Comparison of ENCODE assay signal across 8 cellular contexts in genomic region chr1:169106921-169107672, GRCh38. TPM values are rescaled to one million over a fixed set of nuclear protein-coding genes. Genes with fewer than 3 reads are reported as not detected.
DNase-seq lines count a peak whose midpoint lies in the region; ATAC-seq, FAIRE-seq and TF ChIP-seq lines count a peak whose summit lies in the region.

No MANE protein-coding gene starts in this region.

- TF ChIP-seq EP300 in A549 (IDR thresholded peaks at IDR 0.05) (no peak), suprapubic skin (IDR thresholded peaks at IDR 0.05) (no peak)

- peaks cover 49% of the 10 kb centered on the region for H3K4me1 ChIP-seq in A549
- peaks cover 60% of the 10 kb centered on the region for H3K4me1 ChIP-seq in suprapubic skin

- DNase-seq in A549 (ENCODE audit: low read depth in 1 of 2, low spot score in 1 of 2) (no peak), GM12892 (ENCODE audit: insufficient read length) (no peak), NCI-H2227 treated with DMSO at 0.1 percent for 48 hours (lab: John Stamatoyannopoulos, UW) (peak; percentile 29), left kidney (ENCODE audit: low read depth, low spot score) (peak; percentile 66), suprapubic skin (ENCODE audit: low spot score in 2 of 2) (no peak), hippocampal formation (lab: John Stamatoyannopoulos, UW) (no peak)

- no peak for ATAC-seq in A549
- ATAC-seq in HG03025 (IDR thresholded peaks at IDR 0.05; ENCODE audit: low FRiP score, unreplicated experiment) = no peak

- no peaks in the 10 kb centered on the region for H3K36me3 ChIP-seq in suprapubic skin

- 2% methylated on average over 22 of the region's 42 CpGs for WGBS in A549 (ENCODE audit: missing lambda C conversion rate)
- WGBS in suprapubic skin = 6% methylated on average over 37 of the region's 42 CpGs

- TF ChIP-seq POLR2A in A549 (IDR thresholded peaks at IDR 0.05; ENCODE audit: low read length) (no peak), GM12892 (IDR thresholded peaks at IDR 0.05; ENCODE audit: low read depth, low read length) (no peak), suprapubic skin (IDR thresholded peaks at IDR 0.05) (no peak)

- H3K4me2 ChIP-seq in A549 = peak overlapping the region; percentile 98

- H3K9me3 Mint-ChIP-seq in brain = no peaks in the 10 kb centered on the region

- H3K36me3 Mint-ChIP-seq in brain = peaks cover 13% of the 10 kb centered on the region

- peak overlapping the region; percentile 90 to 95 (median 91) for H3K4me3 Mint-ChIP-seq in brain

- TF ChIP-seq RAD21 in A549 (conservative IDR thresholded peaks at IDR 0.05 in 1 of 2, IDR thresholded peaks at IDR 0.05 in 1 of 2) = no peak

- H3K9me3 ChIP-seq in A549 (no peaks in the 10 kb centered on the region), suprapubic skin (no peaks in the 10 kb centered on the region)

- H3K4me3 ChIP-seq in A549 (peak overlapping the region; percentile 92), suprapubic skin (peak overlapping the region; percentile 92)

- H3K27ac Mint-ChIP-seq in brain = peak overlapping the region; percentile 94 to 96 (median 96)

- POLR2A ChIA-PET in A549 (lab: Yijun Ruan, JAX) = interaction anchor here (0.7 to 4.4 kb wide), 13 partner anchors 9 to 508 kb away, joined by 3 to 42 read pairs (median 3); partner anchors contain the start of genes BLZF1 and NME7

- peaks cover 20% of the 10 kb centered on the region for H3K27me3 Mint-ChIP-seq in brain

- H3K27ac ChIP-seq in A549 (peak overlapping the region; percentile 96 to 98), suprapubic skin (peak overlapping the region; percentile 91)

- CTCF ChIA-PET in A549 (lab: Yijun Ruan, JAX) = interaction anchor here (0.7 to 3.1 kb wide), 7 partner anchors 11 to 504 kb away, joined by 3 to 18 read pairs (median 4); no protein-coding TSS in a partner anchor

- peaks cover 43% of the 10 kb centered on the region for H3K4me1 Mint-ChIP-seq in brain

- FAIRE-seq in A549 (lab: Jason Lieb, UNC) (no peak), GM12892 (lab: Jason Lieb, UNC) (peak; percentile 72)

- TF ChIP-seq CTCF in A549 (IDR thresholded peaks at IDR 0.05) = no peak
- no peak for TF ChIP-seq CTCF in brain (conservative IDR thresholded peaks at IDR 0.05)
- no peak for TF ChIP-seq CTCF in suprapubic skin (IDR thresholded peaks at IDR 0.05)

- no peaks in the 10 kb centered on the region for H3K27me3 ChIP-seq in suprapubic skin

TF ChIP-seq in A549, 52 proteins besides CTCF, POLR2A, EP300 and RAD21:
- TF ChIP-seq SREBF2 (IDR thresholded peaks at IDR 0.05) (no peak), NPAS2 (CRISPR knock-in tag; IDR thresholded peaks at IDR 0.05; ENCODE audit: borderline replicate concordance) (no peak), GATA3 (IDR thresholded peaks at IDR 0.05; ENCODE audit: borderline replicate concordance) (0 out of 2 replicates have a peak, but pooled peaks have one; percentile 6), EHF (CRISPR knock-in tag; IDR thresholded peaks at IDR 0.05) (no peak), TFCP2L1 (CRISPR knock-in tag; IDR thresholded peaks at IDR 0.05) (no peak), MAX (IDR thresholded peaks at IDR 0.05) (no peak), MAZ (IDR thresholded peaks at IDR 0.05; ENCODE audit: borderline replicate concordance, low read depth, low read length) (no peak), ZNF302 (CRISPR knock-in tag; IDR thresholded peaks at IDR 0.05) (no peak)
TF ChIP-seq in A549: peak in this region for 1.

RNA-seq across cellular contexts. Expression of gene ATP1B1, which starts 0.6 kb away (rescaled TPM):
- 323 and 377 TPM in 2 replicates for polyA plus RNA-seq in A549 (2011; rRNA removed)
- 74.7 and 88.8 TPM in 2 replicates for polyA plus RNA-seq in A549 (2012; cell fraction: cytosol; rRNA removed)
- 51.7 and 61.3 TPM in 2 replicates for polyA plus RNA-seq in A549 (2012; cell fraction: nucleus; rRNA removed)
- 215 to 313 TPM (median 303 TPM) in 3 replicates for polyA plus RNA-seq in A549 (2017; fragmentation: RNase III; extraction: RNeasy Plus Mini Kit Qiagen cat#74134 plus additional on column Dnase treatment)
- 112 and 115 TPM in 2 replicates for polyA minus RNA-seq in A549 (2011; rRNA and poly(A)+ RNA removed)
- 27.3 TPM for polyA plus RNA-seq in GM12892 (2012; ENCODE audit: missing spikeins)
- polyA plus RNA-seq in brain (ENCODE audit: insufficient read depth, low read depth, low replicate concordance) = 114 TPM
- total RNA-seq in suprapubic skin = 100 to 1,000 TPM in 2 of 4 donors, 10 to 100 TPM in 2; 63.3 to 150 (median 108) TPM

Comparison
In these comparisons a context has a peak if more than half of its experiments do, and no peak if none do; other contexts are left out.
1. DNase-seq: peak in NCI-H2227 treated with DMSO at 0.1 percent for 48 hours (single experiment) and left kidney (single experiment); none in A549 (0 of 2), GM12892 (single experiment), suprapubic skin (0 of 2) and hippocampal formation (0 of 2).